Comparison of ENCODE assay signal across 23 cellular contexts in genomic region chr18:22628795-22629194, GRCh38.
"Had no signal": no experiment of that assay in that cellular context is flagged by ENCODE, and none has a peak within 500 bp of the region (broad histone marks: within the 10 kb centered on the region; RNA-seq: fewer than 3 reads in every experiment).

No MANE protein-coding gene starts in this region.

- FAIRE-seq: colon, endothelial cell of umbilical vein, frontal cortex, kidney had no signal

- H3K4me1 ChIP-seq: esophagus muscularis mucosa, foreskin keratinocyte, gastroesophageal sphincter, heart left ventricle, left lung, lower lobe of right lung had no signal

- DNase-seq: dermis blood vessel endothelial cell; dorsolateral prefrontal cortex; effector CD4-positive, alpha-beta T cell; effector memory CD4-positive, alpha-beta T cell; foreskin keratinocyte; heart left ventricle; hypothalamus; immature natural killer cell; islet precursor cell; kidney; kidney glomerular epithelial cell; left lung; lower lobe of right lung; mesenchymal stem cell; mucosa of descending colon; naive thymus-derived CD4-positive, alpha-beta T cell had no signal

- H3K4me3 ChIP-seq: coronary artery, dorsolateral prefrontal cortex, esophagus muscularis mucosa, gastroesophageal sphincter, heart left ventricle, hepatocyte, left lung, lower lobe of right lung, mucosa of descending colon had no signal

- H3K27ac ChIP-seq: coronary artery, dorsolateral prefrontal cortex, esophagus muscularis mucosa, foreskin keratinocyte, gastroesophageal sphincter, heart left ventricle, hepatocyte, left lung, lower lobe of right lung had no signal

- H3K36me3 ChIP-seq: esophagus muscularis mucosa, gastroesophageal sphincter, heart left ventricle, left lung, lower lobe of right lung had no signal

- H3K27me3 ChIP-seq: dorsolateral prefrontal cortex, esophagus muscularis mucosa, gastroesophageal sphincter, heart left ventricle, hepatocyte, left lung had no signal

- H3K79me2 ChIP-seq: hepatocyte had no signal

- H2AFZ ChIP-seq: hepatocyte had no signal

- H3K9me3 ChIP-seq: esophagus muscularis mucosa, gastroesophageal sphincter, left lung, lower lobe of right lung, mucosa of descending colon had no signal

- ATAC-seq: foreskin keratinocyte; gastroesophageal sphincter; left lung; lower lobe of right lung; mucosa of descending colon; naive thymus-derived CD4-positive, alpha-beta T cell had no signal

- H3K4me2 ChIP-seq: hepatocyte had no signal
